Comparison of ENCODE assay signal across 9 cellular contexts in genomic region chr6:52362443-52363221, GRCh38. TPM values are rescaled to one million over a fixed set of nuclear protein-coding genes. Genes with fewer than 3 reads are reported as not detected.
DNase-seq lines count a peak whose midpoint lies in the region; TF ChIP-seq lines count a peak whose summit lies in the region.
"Had no signal": no experiment of that assay in that cellular context is flagged by ENCODE, and none has a peak within 500 bp of the region (broad histone marks: within the 10 kb centered on the region; RNA-seq: fewer than 3 reads in every experiment).

No MANE protein-coding gene starts in this region.

- H3K9me3 Mint-ChIP-seq in endodermal cell = no peaks in the 10 kb centered on the region

- no peak overlapping the region for H3K27ac ChIP-seq in GM23248
- H3K27ac ChIP-seq in endodermal cell (ENCODE audit: low read depth, low read length) = no peak overlapping the region
- H3K27ac ChIP-seq in muscle layer of colon (ENCODE audit: low read depth, low read length) = peak overlapping the region; percentile 52
- H3K27ac ChIP-seq: 22Rv1 had no signal

- in situ Hi-C loops in GM23248 (cut with MboI) = no loop called here

- peaks cover 6% of the 10 kb centered on the region; the same call in 1 of the 2 replicates for H3F3A ChIP-seq in GM23248 (ENCODE audit: insufficient read depth)

- H3K9ac ChIP-seq in GM23248 (peak overlapping the region; percentile 76), endodermal cell (ENCODE audit: extremely low read depth, low read length, poor library complexity, severe bottlenecking) (peak overlapping the region; percentile 30), muscle layer of colon (ENCODE audit: low read length) (peak overlapping the region; percentile 66)

- H3K27me3 ChIP-seq in GM23248 (replicated peaks; ENCODE audit: insufficient read depth) (no peaks in the 10 kb centered on the region), endodermal cell (ENCODE audit: control insufficient read depth, insufficient read depth, low read length, poor library complexity, severe bottlenecking) (peaks cover 43% of the 10 kb centered on the region), muscle layer of colon (ENCODE audit: control insufficient read depth in 1 of 2, insufficient read depth in 2 of 2, low read length in 2 of 2) (no peaks in the 10 kb centered on the region)

- peak overlapping the region; percentile 87 for H3K4me3 Mint-ChIP-seq in endodermal cell

- H2AFZ ChIP-seq in GM23248 = peak overlapping the region; percentile 97

- no peak for TF ChIP-seq CTCF in endodermal cell (conservative IDR thresholded peaks at IDR 0.05)

- peaks cover 7% of the 10 kb centered on the region for H3K4me1 Mint-ChIP-seq in endodermal cell

- peak; percentile 67 for DNase-seq in DMS 273 (lab: John Stamatoyannopoulos, UW; ENCODE audit: unreplicated experiment)
- no peak for DNase-seq in DMS 273 treated with DMSO at 0.1 percent for 48 hours (lab: John Stamatoyannopoulos, UW)
- DNase-seq in GM23248 = peak; percentile 57
- DNase-seq in LHCN-M2 (ENCODE audit: low read depth) = peak; percentile 38
- DNase-seq in activated CD4-positive, alpha-beta T cell treated with anti-CD3 and anti-CD28 coated beads, Interleukin-2, amount 50 U/mL, for 4 hours = peak; percentile 17 to 22
- DNase-seq in endodermal cell = peak; percentile 83
- peak in 5 of 6 experiments; percentile 31 to 68 (median 45) for DNase-seq in stimulated activated naive CD4-positive, alpha-beta T cell (lab: John Stamatoyannopoulos, UW)

- H3K4me3 ChIP-seq in GM23248 (peak overlapping the region; percentile 76), endodermal cell (ENCODE audit: low read length) (peak overlapping the region; percentile 84), muscle layer of colon (ENCODE audit: low read depth in 1 of 2, low read length in 2 of 2) (peak overlapping the region; percentile 62 to 84)

- H4K20me1 ChIP-seq in GM23248 (ENCODE audit: insufficient read depth) = no peaks in the 10 kb centered on the region

- H3K36me3 Mint-ChIP-seq in endodermal cell (ENCODE audit: low read depth) = no peaks in the 10 kb centered on the region

- no peak overlapping the region for H3K27ac Mint-ChIP-seq in endodermal cell

- no peaks in the 10 kb centered on the region for H3K9me2 ChIP-seq in GM23248 (ENCODE audit: insufficient read depth)

- no peaks in the 10 kb centered on the region for H3K4me1 ChIP-seq in GM23248 (ENCODE audit: insufficient read depth)
- H3K4me1 ChIP-seq in endodermal cell (ENCODE audit: control insufficient read depth, insufficient read depth, low read length) = no peaks in the 10 kb centered on the region
- H3K4me1 ChIP-seq in muscle layer of colon (ENCODE audit: insufficient read depth, low read length) = peaks cover 39% of the 10 kb centered on the region

- peaks cover 33% of the 10 kb centered on the region for H3K27me3 Mint-ChIP-seq in endodermal cell (ENCODE audit: insufficient read depth)

- WGBS in GM23248 (ENCODE audit: low coverage in 1 of 2, low lambda C conversion rate in 2 of 2, missing lambda C conversion rate in 2 of 2), 2 experiments = 5 to 7% methylated on average over 53 to 56 of the region's 56 CpGs
- WGBS in endodermal cell (ENCODE audit: insufficient coverage in 1 of 2, insufficient read length in 1 of 2), 2 experiments = 3 to 4% methylated on average over 20 to 56 of the region's 56 CpGs

- H3K36me3 ChIP-seq in GM23248 (ENCODE audit: low read depth) (no peaks in the 10 kb centered on the region), endodermal cell (ENCODE audit: control insufficient read depth, insufficient read depth, low read length) (no peaks in the 10 kb centered on the region), muscle layer of colon (ENCODE audit: insufficient read depth, low read length) (no peaks in the 10 kb centered on the region)

- H3K9me3 ChIP-seq in GM23248 (ENCODE audit: low read depth) = no peaks in the 10 kb centered on the region
- H3K9me3 ChIP-seq in endodermal cell (ENCODE audit: control insufficient read depth, low read length) = no peaks in the 10 kb centered on the region
- no peaks in the 10 kb centered on the region for H3K9me3 ChIP-seq in muscle layer of colon (ENCODE audit: low read length)

- H3K4me2 ChIP-seq in GM23248 (ENCODE audit: unreplicated experiment) = peak overlapping the region; percentile 85

- no peaks in the 10 kb centered on the region for H3K79me2 ChIP-seq in GM23248 (ENCODE audit: insufficient read depth)

RNA-seq across cellular contexts. Expression of gene PAQR8, which starts 0.7 kb away (rescaled TPM):
- total RNA-seq in GM23248 (2014; rRNA removed; shearing (Covaris generic)) = 1.5 and 3.4 TPM in 2 replicates
- polyA plus RNA-seq in GM23248 (2016; fragmentation: Nextera tagmentation; extraction: Ambion mirVana) = 1.8 and 2.5 TPM in 2 replicates
- 7.2 and 9.2 TPM in 2 replicates for total RNA-seq in LHCN-M2 (2014; rRNA removed)
- polyA plus RNA-seq in LHCN-M2 (2012) = 2.2 TPM
- total RNA-seq in endodermal cell = 1 to 10 TPM; 5.9 to 6.7 TPM
- polyA plus RNA-seq in endodermal cell (2013, experiment 1 of 2) = 11.0 TPM
- 11.9 TPM for polyA plus RNA-seq in endodermal cell (2013, experiment 2 of 2)

RNA-seq across cellular contexts. Expression of gene EFHC1, which starts 57.5 kb away (rescaled TPM):
- total RNA-seq in GM23248 (2014; rRNA removed; shearing (Covaris generic)) = 21.6 and 36.1 TPM in 2 replicates
- 25.0 and 29.7 TPM in 2 replicates for polyA plus RNA-seq in GM23248 (2016; fragmentation: Nextera tagmentation; extraction: Ambion mirVana)
- total RNA-seq in LHCN-M2 (2014; rRNA removed) (31.8 and 41.9 TPM in 2 replicates), endodermal cell (10 to 100 TPM; 26.4 to 46.4 TPM)
- polyA plus RNA-seq in LHCN-M2 (2012) = 15.5 TPM
- 49.7 TPM for polyA plus RNA-seq in endodermal cell (2013, experiment 1 of 2)
- polyA plus RNA-seq in endodermal cell (2013, experiment 2 of 2) = 49.3 TPM
